ENCODE assay signal across 15 cellular contexts in genomic region chr10:78996449-78997129, GRCh38.
"Had no signal": no experiment of that assay in that cellular context is flagged by ENCODE, and none has a peak within 500 bp of the region (broad histone marks: within the 10 kb centered on the region; RNA-seq: fewer than 3 reads in every experiment).

No MANE protein-coding gene starts in this region.

- DNase-seq: activated B cell treated with CpG ODN at 0.5 μM for 24 hours; activated CD4-positive, alpha-beta T cell treated with anti-CD3 and anti-CD28 coated beads, Interleukin-2, amount 10 ng/mL, durations not matched to agents 24 days and 14 days; activated naive CD4-positive, alpha-beta T cell treated with anti-CD3 and anti-CD28 coated beads for 36 hours; brain microvascular endothelial cell; cerebellar nuclear complex; effector memory CD8-positive, alpha-beta T cell; hypothalamus; mucosa of descending colon; naive thymus-derived CD8-positive, alpha-beta T cell; ovary; small intestine; thyroid gland had no signal

- H3K9me3 ChIP-seq: mucosa of descending colon, ovary, thyroid gland, vagina had no signal

- H3K9me3 Mint-ChIP-seq: activated B cell treated with CpG ODN at 0.5 μM for 24 hours; activated CD4-positive, alpha-beta T cell treated with anti-CD3 and anti-CD28 coated beads, Interleukin-2, amount 10 ng/mL, durations not matched to agents 24 days and 14 days; activated naive CD4-positive, alpha-beta T cell treated with anti-CD3 and anti-CD28 coated beads for 36 hours; dendritic cell treated with granulocyte-macrophage colony-stimulating factor and Interleukin-4, amounts not matched to agents 40 ng/mL and 50 ng/mL, for 4 days; effector memory CD8-positive, alpha-beta T cell; naive thymus-derived CD8-positive, alpha-beta T cell had no signal

- H3K4me1 ChIP-seq: vagina had no signal

- H3K27ac ChIP-seq: brain microvascular endothelial cell, epithelial cell of prostate, ovary, vagina had no signal

- H3K36me3 Mint-ChIP-seq: naive thymus-derived CD8-positive, alpha-beta T cell had no signal

- H3K27ac Mint-ChIP-seq: activated B cell treated with CpG ODN at 0.5 μM for 24 hours; activated CD4-positive, alpha-beta T cell treated with anti-CD3 and anti-CD28 coated beads, Interleukin-2, amount 10 ng/mL, durations not matched to agents 24 days and 14 days; activated naive CD4-positive, alpha-beta T cell treated with anti-CD3 and anti-CD28 coated beads for 36 hours; dendritic cell treated with granulocyte-macrophage colony-stimulating factor and Interleukin-4, amounts not matched to agents 40 ng/mL and 50 ng/mL, for 4 days; effector memory CD8-positive, alpha-beta T cell had no signal

- H3K4me3 Mint-ChIP-seq: activated B cell treated with CpG ODN at 0.5 μM for 24 hours; activated CD4-positive, alpha-beta T cell treated with anti-CD3 and anti-CD28 coated beads, Interleukin-2, amount 10 ng/mL, durations not matched to agents 24 days and 14 days; activated naive CD4-positive, alpha-beta T cell treated with anti-CD3 and anti-CD28 coated beads for 36 hours; dendritic cell treated with granulocyte-macrophage colony-stimulating factor and Interleukin-4, amounts not matched to agents 40 ng/mL and 50 ng/mL, for 4 days; effector memory CD8-positive, alpha-beta T cell; naive thymus-derived CD8-positive, alpha-beta T cell had no signal

- ATAC-seq: effector memory CD8-positive, alpha-beta T cell; mucosa of descending colon; naive thymus-derived CD8-positive, alpha-beta T cell had no signal

- H3K27me3 ChIP-seq: brain microvascular endothelial cell, ovary, thyroid gland, vagina had no signal

- H3K4me3 ChIP-seq: mucosa of descending colon, ovary, thyroid gland, vagina had no signal

- H3K36me3 ChIP-seq: brain microvascular endothelial cell, ovary, thyroid gland, vagina had no signal
